ENCODE assay signal across 13 cellular contexts in the genomic region with DNA sequence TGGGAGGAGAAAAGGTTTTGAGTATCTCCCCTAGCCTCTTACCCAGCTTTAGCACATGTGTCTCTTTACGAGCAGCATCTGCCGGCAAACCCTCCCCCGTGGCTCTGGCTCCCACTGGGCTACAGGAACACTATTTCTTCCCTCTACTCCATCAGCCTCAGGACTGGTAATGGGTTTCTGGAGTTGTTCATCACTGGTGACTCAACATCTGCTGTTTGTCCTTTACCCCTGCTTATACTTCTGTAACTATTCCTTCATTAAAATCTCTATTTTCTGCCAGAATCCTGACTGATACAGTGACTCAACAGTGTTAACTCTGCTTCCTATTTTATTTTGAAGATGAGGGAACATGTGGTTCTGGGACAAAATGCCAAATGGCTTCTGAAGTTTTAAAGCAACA.
DNase-seq lines count a peak whose midpoint lies in the region; ATAC-seq and TF ChIP-seq lines count a peak whose summit lies in the region.
"Had no signal": no experiment of that assay in that cellular context is flagged by ENCODE, and none has a peak within 500 bp of the region (broad histone marks: within the 10 kb centered on the region; RNA-seq: fewer than 3 reads in every experiment).

No MANE protein-coding gene starts in this region.

- 40 to 60% methylated on average over 1 to 3 of the region's 3 CpGs for WGBS in gastroesophageal sphincter (ENCODE audit: low coverage in 1 of 2), 2 donors

- H3K4me2 ChIP-seq in skeletal muscle satellite cell (ENCODE audit: low read length): peak overlapping the region; percentile 41

- H3K36me3 ChIP-seq in adipocyte (ENCODE audit: control insufficient read depth, insufficient read depth, low read length, severe bottlenecking) (no peaks in the 10 kb centered on the region), gastroesophageal sphincter (no peaks in the 10 kb centered on the region), skeletal muscle satellite cell (ENCODE audit: insufficient read depth, low read length) (no peaks in the 10 kb centered on the region)

- peak; percentile 86 for ATAC-seq in gastroesophageal sphincter
- ATAC-seq: activated T-cell treated with anti-CD3 and anti-CD28 coated beads, Interleukin-2, amount 50 U/mL, for 4 hours had no signal

- DNase-seq in EH (ENCODE audit: low read depth): peak; percentile 96
- DNase-seq in adipocyte (ENCODE audit: low read depth): peak; percentile 12
- no peak for DNase-seq in COLO829 (ENCODE audit: low spot score)
- no peak for DNase-seq in activated CD4-positive, alpha-beta T cell treated with anti-CD3 and anti-CD28 coated beads for 1 hour
- no peak for DNase-seq in stimulated activated CD4-positive, alpha-beta T cell treated with anti-CD3 and anti-CD28 coated beads, Interleukin-4, amount 100 ng/mL, for 4 hours
- no peak for DNase-seq in activated CD4-positive, alpha-beta T cell treated with anti-CD3 and anti-CD28 coated beads, Interleukin-2, amount 50 U/mL, for 1 hour
- DNase-seq: activated CD4-positive, CD25-positive, alpha-beta regulatory T cell treated with anti-CD3 and anti-CD28 coated beads, Interleukin-2, amount 50 U/mL, for 72 hours; activated T-cell treated with anti-CD3 and anti-CD28 coated beads, Interleukin-2, amount 50 U/mL, for 4 hours; COR-L47; endodermal cell; OCI-M1 had no signal

- TF ChIP-seq CTCF in gastroesophageal sphincter (IDR thresholded peaks at IDR 0.05): no peak

- TF ChIP-seq POLR2A in gastroesophageal sphincter (IDR thresholded peaks at IDR 0.05): no peak

- peak overlapping the region in 1 of 4 donors; percentile 53 for H3K27ac ChIP-seq in gastroesophageal sphincter

- H3K27me3 ChIP-seq in adipocyte (replicated peaks; ENCODE audit: control insufficient read depth, insufficient read depth, low read length) (no peaks in the 10 kb centered on the region), gastroesophageal sphincter (no peaks in the 10 kb centered on the region), skeletal muscle satellite cell (ENCODE audit: control insufficient read depth, insufficient read depth, low read length) (no peaks in the 10 kb centered on the region)

- H3K9ac ChIP-seq in adipocyte (ENCODE audit: low read length) (peak overlapping the region; percentile 78), skeletal muscle satellite cell (ENCODE audit: low read depth, low read length) (peak overlapping the region; percentile 35)

- H3K4me1 ChIP-seq in adipocyte (ENCODE audit: control insufficient read depth, insufficient read depth, low read length): peaks cover 59% of the 10 kb centered on the region
- H3K4me1 ChIP-seq in gastroesophageal sphincter: no peaks in the 10 kb centered on the region
- peaks cover 45% of the 10 kb centered on the region for H3K4me1 ChIP-seq in skeletal muscle satellite cell (ENCODE audit: control insufficient read depth, insufficient read depth, low read length)

- TF ChIP-seq EP300 in gastroesophageal sphincter (IDR thresholded peaks at IDR 0.05): no peak

- H3K9me3 ChIP-seq in adipocyte (ENCODE audit: control insufficient read depth, low read length): no peaks in the 10 kb centered on the region
- no peaks in the 10 kb centered on the region for H3K9me3 ChIP-seq in gastroesophageal sphincter
- H3K9me3 ChIP-seq in skeletal muscle satellite cell (replicated peaks; ENCODE audit: low read length): no peaks in the 10 kb centered on the region

- H3K4me3 ChIP-seq in adipocyte (ENCODE audit: low read length) (peak overlapping the region; percentile 35), gastroesophageal sphincter (no peak overlapping the region), skeletal muscle satellite cell (ENCODE audit: low read length) (no peak overlapping the region)

Comparison
In these comparisons a context has a peak if more than half of its experiments do, and no peak if none do; other contexts are left out.
1. DNase-seq: peak in EH (single experiment) and adipocyte (single experiment); none in COLO829 (single experiment), activated CD4-positive, alpha-beta T cell treated with anti-CD3 and anti-CD28 coated beads for 1 hour (single experiment), stimulated activated CD4-positive, alpha-beta T cell treated with anti-CD3 and anti-CD28 coated beads, Interleukin-4, amount 100 ng/mL, for 4 hours (0 of 2) and activated CD4-positive, alpha-beta T cell treated with anti-CD3 and anti-CD28 coated beads, Interleukin-2, amount 50 U/mL, for 1 hour (single experiment).